2 cellular contexts compared by ENCODE assay signal in the genomic region with DNA sequence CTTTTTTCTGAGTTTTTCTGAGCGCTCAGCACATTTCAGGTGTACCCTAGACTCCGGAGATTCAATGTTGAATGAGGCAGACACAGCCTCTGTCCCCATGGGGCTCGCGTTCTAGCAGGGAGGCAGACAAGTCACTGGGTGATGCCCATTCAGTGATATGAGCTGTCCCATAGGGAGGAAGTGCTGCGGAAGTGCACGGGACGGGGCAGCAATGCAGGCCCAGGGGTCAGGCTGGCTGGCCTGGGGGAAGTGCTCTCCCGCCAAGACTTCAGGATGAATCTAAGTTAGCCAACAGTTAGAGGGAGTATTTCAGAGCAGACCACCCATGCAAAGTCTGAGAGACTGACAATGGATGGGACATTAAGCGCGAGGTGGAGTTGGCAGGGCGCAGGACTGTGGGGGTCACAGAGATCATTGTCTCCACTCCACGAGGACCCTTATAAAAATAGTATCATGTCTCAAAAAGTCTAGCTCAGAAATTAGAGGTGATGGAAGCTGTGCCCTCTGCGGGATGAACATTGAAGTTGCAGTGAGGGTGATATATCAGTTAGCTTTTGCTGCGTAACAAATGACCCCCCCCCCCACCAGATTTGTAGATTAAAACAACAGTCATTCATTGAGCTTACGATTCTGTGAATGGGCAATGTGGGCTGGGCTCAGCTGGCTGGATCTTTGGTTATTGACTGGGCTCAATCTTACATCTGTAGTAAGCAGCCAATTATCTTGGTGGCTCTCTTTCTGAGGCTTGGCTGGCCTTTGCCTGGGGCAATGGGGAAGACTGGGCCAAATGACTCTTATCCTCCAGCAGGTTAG.
TF ChIP-seq lines count a peak whose summit lies in the region.

No MANE protein-coding gene starts in this region.

TF ChIP-seq in A549, 52 proteins besides CTCF, POLR2A, EP300 and RAD21:
- TF ChIP-seq RCOR1 (IDR thresholded peaks at IDR 0.05; ENCODE audit: low read depth, low read length) (no peak), MAFK (IDR thresholded peaks at IDR 0.05; ENCODE audit: partially characterized antibody) (peak; percentile 40), BHLHE40 (IDR thresholded peaks at IDR 0.05; ENCODE audit: low read depth, low read length) (no peak), SMC3 (IDR thresholded peaks at IDR 0.05) (no peak), JUNB (IDR thresholded peaks at IDR 0.05) (no peak), BCL3 (IDR thresholded peaks at IDR 0.05) (no peak), HOXA7 (CRISPR knock-in tag; IDR thresholded peaks at IDR 0.05) (no peak)
- TF ChIP-seq, protein P1, sequence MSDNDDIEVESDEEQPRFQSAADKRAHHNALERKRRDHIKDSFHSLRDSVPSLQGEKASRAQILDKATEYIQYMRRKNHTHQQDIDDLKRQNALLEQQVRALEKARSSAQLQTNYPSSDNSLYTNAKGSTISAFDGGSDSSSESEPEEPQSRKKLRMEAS (IDR thresholded peaks at IDR 0.05): no peak

TF ChIP-seq in K562, 482 proteins besides CTCF, POLR2A, EP300 and RAD21:
- TF ChIP-seq ARID3B (CRISPR knock-in tag; IDR thresholded peaks at IDR 0.05; ENCODE audit: borderline replicate concordance): no peak
- TF ChIP-seq, protein P2, sequence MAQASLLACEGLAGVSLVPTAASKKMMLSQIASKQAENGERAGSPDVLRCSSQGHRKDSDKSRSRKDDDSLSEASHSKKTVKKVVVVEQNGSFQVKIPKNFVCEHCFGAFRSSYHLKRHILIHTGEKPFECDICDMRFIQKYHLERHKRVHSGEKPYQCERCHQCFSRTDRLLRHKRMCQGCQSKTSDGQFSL (CRISPR knock-in tag; IDR thresholded peaks at IDR 0.05): peak; percentile 47; the same call in 1 of the 2 replicates
- TF ChIP-seq, protein P2 (tag; IDR thresholded peaks at IDR 0.05): peak in 1 of 2 experiments; percentile 40; a peak in 1 of 4 replicates
- TF ChIP-seq RBM25 (IDR thresholded peaks at IDR 0.05; ENCODE audit: low read depth, low read length, severe bottlenecking): peak; percentile 54
